Comparison of ENCODE assay signal across 16 cellular contexts in the genomic region with DNA sequence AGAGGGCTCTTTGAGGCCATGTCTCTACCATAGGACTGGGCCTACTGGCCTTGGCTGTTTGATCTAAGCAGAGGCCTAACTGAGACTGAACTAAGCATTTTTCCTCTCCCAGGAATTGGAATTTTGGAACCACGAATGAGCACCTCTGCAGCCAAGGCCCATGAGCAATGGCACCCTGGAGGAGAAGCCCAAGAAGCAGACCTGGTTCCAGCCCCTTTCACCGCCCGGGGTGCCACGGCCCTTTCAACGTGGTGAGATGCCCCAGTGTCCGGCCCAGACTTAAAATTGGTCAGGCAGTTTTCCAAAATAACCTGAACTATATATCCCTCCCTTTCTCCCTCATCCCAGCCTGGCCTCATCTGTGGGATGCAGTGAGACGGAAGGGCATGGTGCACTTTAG. TPM values are rescaled to one million over a fixed set of nuclear protein-coding genes. Genes with fewer than 3 reads are reported as not detected.
DNase-seq lines count a peak whose midpoint lies in the region; ATAC-seq and TF ChIP-seq lines count a peak whose summit lies in the region.
"Had no signal": no experiment of that assay in that cellular context is flagged by ENCODE, and none has a peak within 500 bp of the region (broad histone marks: within the 10 kb centered on the region; RNA-seq: fewer than 3 reads in every experiment).

No MANE protein-coding gene starts in this region.

- no peaks in the 10 kb centered on the region for H3K9me3 Mint-ChIP-seq in activated T-cell treated with anti-CD3 and anti-CD28 coated beads, Interleukin-2, amount 50 U/mL, for 24 hours
- H3K9me3 Mint-ChIP-seq in activated T-helper 2 cell treated with anti-CD3 and anti-CD28 coated beads, Interferon-gamma antibody, Interleukin-2, Interleukin-4, amounts not matched to agents 10 μg/mL and 5 μg/mL and 100 μg/mL, durations not matched to agents 14 hours and 24 hours and 36 hours: no peaks in the 10 kb centered on the region
- H3K9me3 Mint-ChIP-seq: CD14-positive monocyte had no signal

- H3K27ac Mint-ChIP-seq in activated T-cell treated with anti-CD3 and anti-CD28 coated beads, Interleukin-2, amount 50 U/mL, for 24 hours: peak overlapping the region; percentile 47
- no peak overlapping the region for H3K27ac Mint-ChIP-seq in activated T-helper 2 cell treated with anti-CD3 and anti-CD28 coated beads, Interferon-gamma antibody, Interleukin-2, Interleukin-4, amounts not matched to agents 10 μg/mL and 5 μg/mL and 100 μg/mL, durations not matched to agents 14 hours and 24 hours and 36 hours

- WGBS in gastroesophageal sphincter (ENCODE audit: low coverage in 1 of 2), 2 donors: no CpG with 5 or more reads among the region's 7 CpGs
- 99% methylated on average over 7 of the region's 7 CpGs for WGBS in smooth muscle cell (ENCODE audit: low lambda C conversion rate)

- POLR2A ChIA-PET in RWPE1 (lab: Yijun Ruan, JAX; ENCODE audit: low non-redundant PET): no interaction called here

- peaks cover 77% of the 10 kb centered on the region for H3K36me3 Mint-ChIP-seq in activated T-cell treated with anti-CD3 and anti-CD28 coated beads, Interleukin-2, amount 50 U/mL, for 24 hours (ENCODE audit: low read depth)
- peaks cover 52% of the 10 kb centered on the region for H3K36me3 Mint-ChIP-seq in activated T-helper 2 cell treated with anti-CD3 and anti-CD28 coated beads, Interferon-gamma antibody, Interleukin-2, Interleukin-4, amounts not matched to agents 10 μg/mL and 5 μg/mL and 100 μg/mL, durations not matched to agents 14 hours and 24 hours and 36 hours (ENCODE audit: low read depth)

- TF ChIP-seq POLR2A in gastroesophageal sphincter (IDR thresholded peaks at IDR 0.05): no peak

- CTCF ChIA-PET in RWPE1 (lab: Yijun Ruan, JAX): no interaction called here

- intact Hi-C loops in activated T-helper 2 cell treated with anti-CD3 and anti-CD28 coated beads, Interferon-gamma antibody, Interleukin-2, Interleukin-4, amounts not matched to agents 10 μg/mL and 5 μg/mL and 100 μg/mL, durations not matched to agents 14 hours and 24 hours and 36 hours (cut with micrococcal nuclease): no loop called here

- peaks cover 0 to 18% (median 0%) of the 10 kb centered on the region in 3 donors for H3K4me1 ChIP-seq in gastroesophageal sphincter
- H3K4me1 ChIP-seq in smooth muscle cell (ENCODE audit: low read depth): peaks cover 14% of the 10 kb centered on the region

- no peak for TF ChIP-seq EP300 in gastroesophageal sphincter (IDR thresholded peaks at IDR 0.05)

- peaks cover 0 to 79% of the 10 kb centered on the region in 2 donors for H3K36me3 ChIP-seq in gastroesophageal sphincter
- H3K36me3 ChIP-seq in smooth muscle cell (ENCODE audit: low read depth): peaks cover 3% of the 10 kb centered on the region

- H3K27me3 ChIP-seq in gastroesophageal sphincter (no peaks in the 10 kb centered on the region), smooth muscle cell (ENCODE audit: low read depth) (no peaks in the 10 kb centered on the region)

- H3K27me3 Mint-ChIP-seq in activated T-cell treated with anti-CD3 and anti-CD28 coated beads, Interleukin-2, amount 50 U/mL, for 24 hours: no peaks in the 10 kb centered on the region
- H3K27me3 Mint-ChIP-seq in activated T-helper 2 cell treated with anti-CD3 and anti-CD28 coated beads, Interferon-gamma antibody, Interleukin-2, Interleukin-4, amounts not matched to agents 10 μg/mL and 5 μg/mL and 100 μg/mL, durations not matched to agents 14 hours and 24 hours and 36 hours (ENCODE audit: low read depth): no peaks in the 10 kb centered on the region

- H3K79me2 ChIP-seq in smooth muscle cell (ENCODE audit: low read depth): peaks cover 37% of the 10 kb centered on the region

- H3K9me3 ChIP-seq in gastroesophageal sphincter (no peaks in the 10 kb centered on the region), smooth muscle cell (replicated peaks; ENCODE audit: low read depth) (no peaks in the 10 kb centered on the region)

- H3K27ac ChIP-seq in RWPE1 (peak overlapping the region; percentile 41), gastroesophageal sphincter (no peak overlapping the region), smooth muscle cell (ENCODE audit: low read depth) (peak overlapping the region; percentile 67)

- H3K4me3 Mint-ChIP-seq in activated T-cell treated with anti-CD3 and anti-CD28 coated beads, Interleukin-2, amount 50 U/mL, for 24 hours: no peak overlapping the region
- no peak overlapping the region for H3K4me3 Mint-ChIP-seq in activated T-helper 2 cell treated with anti-CD3 and anti-CD28 coated beads, Interferon-gamma antibody, Interleukin-2, Interleukin-4, amounts not matched to agents 10 μg/mL and 5 μg/mL and 100 μg/mL, durations not matched to agents 14 hours and 24 hours and 36 hours (ENCODE audit: low read depth)
- H3K4me3 Mint-ChIP-seq: CD14-positive monocyte had no signal

- no peak overlapping the region for H2AFZ ChIP-seq in smooth muscle cell (ENCODE audit: low read depth)

- peaks cover 45% of the 10 kb centered on the region for H4K20me1 ChIP-seq in smooth muscle cell (ENCODE audit: low read depth)

- no peak overlapping the region for H3K4me3 ChIP-seq in gastroesophageal sphincter
- no peak overlapping the region for H3K4me3 ChIP-seq in smooth muscle cell

- ATAC-seq in gastroesophageal sphincter (peak; percentile 6), HG02763 (IDR thresholded peaks at IDR 0.05; ENCODE audit: unreplicated experiment) (no peak)

- DNase-seq in activated T-cell treated with anti-CD3 and anti-CD28 coated beads, Interleukin-2, amount 50 U/mL, for 24 hours: no peak
- DNase-seq in activated T-cell treated with anti-CD3 and anti-CD28 coated beads, Interleukin-2, amount 50 U/mL, for 1 hour: no peak
- no peak for DNase-seq in RWPE1 (ENCODE audit: low spot score)
- DNase-seq in smooth muscle cell (lab: John Stamatoyannopoulos, UW; ENCODE audit: unreplicated experiment): no peak
- DNase-seq in activated CD4-positive, alpha-beta T cell treated with anti-CD3 and anti-CD28 coated beads, Interleukin-2, amount 50 U/mL, for 48 hours: no peak
- DNase-seq in activated T-helper 2 cell treated with anti-CD3 and anti-CD28 coated beads, Interferon-gamma antibody, Interleukin-2, Interleukin-4, amounts not matched to agents 10 μg/mL and 5 μg/mL and 100 μg/mL, durations not matched to agents 14 hours and 24 hours and 36 hours (ENCODE audit: low spot score): no peak
- DNase-seq: 8988T, Kasumi-1, MM.1S, NCI-H1105 treated with DMSO at 0.1 percent for 48 hours, NCI-H187 treated with DMSO at 0.1 percent for 48 hours, NCI-H526 treated with DMSO at 0.1 percent for 48 hours, SHP77 had no signal

- H3F3A ChIP-seq in smooth muscle cell (ENCODE audit: low read depth): peaks cover 7% of the 10 kb centered on the region

- H3K4me2 ChIP-seq in smooth muscle cell: no peak overlapping the region

- no peak overlapping the region for H3K9ac ChIP-seq in smooth muscle cell (ENCODE audit: low read depth)

- TF ChIP-seq CTCF in RWPE1 (conservative IDR thresholded peaks at IDR 0.05; ENCODE audit: low read depth): no peak
- no peak for TF ChIP-seq CTCF in gastroesophageal sphincter (IDR thresholded peaks at IDR 0.05)
- TF ChIP-seq CTCF in smooth muscle cell (IDR thresholded peaks at IDR 0.05; ENCODE audit: borderline replicate concordance, insufficient read depth, poor library complexity, severe bottlenecking): no peak

- peaks cover 24% of the 10 kb centered on the region for H3K4me1 Mint-ChIP-seq in activated T-cell treated with anti-CD3 and anti-CD28 coated beads, Interleukin-2, amount 50 U/mL, for 24 hours (ENCODE audit: low read depth)
- peaks cover 13% of the 10 kb centered on the region for H3K4me1 Mint-ChIP-seq in activated T-helper 2 cell treated with anti-CD3 and anti-CD28 coated beads, Interferon-gamma antibody, Interleukin-2, Interleukin-4, amounts not matched to agents 10 μg/mL and 5 μg/mL and 100 μg/mL, durations not matched to agents 14 hours and 24 hours and 36 hours (ENCODE audit: low read depth)

RNA-seq across cellular contexts. Expression of gene B4GALT1, which starts 43.5 kb away (rescaled TPM):
- total RNA-seq in gastroesophageal sphincter (10 to 100 TPM; 22.9 to 43.3 (median 31.0) TPM), smooth muscle cell (46.9 and 56.3 TPM in 2 replicates)
- polyA plus RNA-seq in smooth muscle cell: 49.2 and 49.3 TPM in 2 replicates
- 60.6 and 64.0 TPM in 2 replicates for total RNA-seq in activated T-helper 2 cell treated with anti-CD3 and anti-CD28 coated beads, Interferon-gamma antibody, Interleukin-2, Interleukin-4, amounts not matched to agents 10 μg/mL and 5 μg/mL and 100 μg/mL, durations not matched to agents 14 hours and 24 hours and 36 hours

RNA-seq across cellular contexts. Expression of gene SMU1, which starts 47.2 kb away (rescaled TPM):
- 10 to 100 TPM; 19.7 to 24.2 (median 21.9) TPM for total RNA-seq in gastroesophageal sphincter
- total RNA-seq in smooth muscle cell: 17.4 and 18.8 TPM in 2 replicates
- polyA plus RNA-seq in smooth muscle cell: 13.7 and 15.1 TPM in 2 replicates
- total RNA-seq in activated T-helper 2 cell treated with anti-CD3 and anti-CD28 coated beads, Interferon-gamma antibody, Interleukin-2, Interleukin-4, amounts not matched to agents 10 μg/mL and 5 μg/mL and 100 μg/mL, durations not matched to agents 14 hours and 24 hours and 36 hours: 27.6 and 28.3 TPM in 2 replicates

Comparison
In these comparisons a context has a peak if more than half of its experiments do, and no peak if none do; other contexts are left out.
1. H3K27ac ChIP-seq: peak in RWPE1 (single experiment) and smooth muscle cell (single experiment); none in gastroesophageal sphincter (0 of 4).